In the genomic region with DNA sequence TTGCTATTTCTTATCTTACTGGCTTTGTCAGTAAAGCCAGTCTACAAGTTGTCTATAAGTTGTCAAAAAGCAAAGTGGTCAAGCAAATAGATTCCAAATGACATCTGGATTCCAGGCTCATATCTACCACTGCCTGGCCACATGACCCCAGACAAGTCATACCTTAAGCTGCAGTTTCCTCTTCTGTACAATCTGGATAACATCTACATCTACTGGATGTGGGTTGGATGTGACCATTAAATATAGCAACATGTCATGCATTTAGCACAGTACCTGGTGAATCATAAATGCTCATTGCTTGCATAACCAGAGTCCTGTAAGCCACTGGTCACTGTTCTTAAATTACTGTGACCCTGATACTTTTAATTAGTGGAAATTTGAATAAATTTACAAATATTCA, we compare ENCODE assay signal across 1 cellular context.
A peak's percentile ranks its signal among the peaks of the same experiment; 100 is the strongest.
TF ChIP-seq lines count a peak whose summit lies in the region.

No MANE protein-coding gene starts in this region.

TF ChIP-seq in HepG2, 621 proteins besides CTCF, POLR2A, EP300 and RAD21 (continued from another document):
- TF ChIP-seq, protein P1, sequence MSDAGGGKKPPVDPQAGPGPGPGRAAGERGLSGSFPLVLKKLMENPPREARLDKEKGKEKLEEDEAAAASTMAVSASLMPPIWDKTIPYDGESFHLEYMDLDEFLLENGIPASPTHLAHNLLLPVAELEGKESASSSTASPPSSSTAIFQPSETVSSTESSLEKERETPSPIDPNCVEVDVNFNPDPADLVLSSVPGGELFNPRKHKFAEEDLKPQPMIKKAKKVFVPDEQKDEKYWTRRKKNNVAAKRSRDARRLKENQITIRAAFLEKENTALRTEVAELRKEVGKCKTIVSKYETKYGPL (CRISPR knock-in tag; IDR thresholded peaks at IDR 0.05): 0 out of 2 replicates have a peak, but pooled peaks have one; percentile 24
